Comparison of ENCODE assay signal across 13 cellular contexts in the genomic region with DNA sequence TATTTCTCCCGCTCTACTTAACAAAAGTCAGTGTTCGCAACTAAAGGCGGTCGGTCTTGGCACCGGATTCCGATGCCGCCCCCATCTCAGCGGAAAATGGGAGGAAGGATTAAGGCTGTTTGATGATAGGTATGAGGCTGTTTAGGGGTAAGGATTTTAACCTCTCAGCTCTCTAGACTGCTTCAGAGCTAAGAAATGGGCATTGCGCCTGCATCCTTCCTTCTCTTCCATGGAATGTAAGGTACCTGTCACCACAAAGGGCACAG. TPM values are rescaled to one million over a fixed set of nuclear protein-coding genes. Genes with fewer than 3 reads are reported as not detected.
A peak's percentile ranks its signal among the peaks of the same experiment; 100 is the strongest.
DNase-seq lines count a peak whose midpoint lies in the region; ATAC-seq and TF ChIP-seq lines count a peak whose summit lies in the region.
"Had no signal": no experiment of that assay in that cellular context is flagged by ENCODE, and none has a peak within 500 bp of the region (broad histone marks: within the 10 kb centered on the region; RNA-seq: fewer than 3 reads in every experiment).

No MANE protein-coding gene starts in this region.

- H3K9ac ChIP-seq in iPS-15b (ENCODE audit: low read depth, low read length) (peak overlapping the region; percentile 67), stomach smooth muscle (ENCODE audit: low read length in 2 of 2) (no peak overlapping the region)

- TF ChIP-seq CTCF in WTC11 (IDR thresholded peaks at IDR 0.05), result no peak

- H3K9me3 Mint-ChIP-seq in activated T-cell treated with anti-CD3 and anti-CD28 coated beads, Interleukin-2, amount 50 U/mL, for 24 hours, result no peaks in the 10 kb centered on the region
- H3K9me3 Mint-ChIP-seq in WTC11, result no peaks in the 10 kb centered on the region

- H3K4me1 Mint-ChIP-seq in activated T-cell treated with anti-CD3 and anti-CD28 coated beads, Interleukin-2, amount 50 U/mL, for 24 hours (ENCODE audit: low read depth), result peaks cover 16% of the 10 kb centered on the region
- H3K4me1 Mint-ChIP-seq in WTC11, result peaks cover 30% of the 10 kb centered on the region

- peaks cover 12% of the 10 kb centered on the region for H3K4me1 ChIP-seq in iPS-15b (ENCODE audit: control insufficient read depth, insufficient read depth, low read length)
- H3K4me1 ChIP-seq in stomach smooth muscle (ENCODE audit: control insufficient read depth, insufficient read depth, low read length), result peaks cover 10% of the 10 kb centered on the region
- H3K4me1 ChIP-seq: pancreas had no signal

- H3K4me3 ChIP-seq in iPS-15b (ENCODE audit: low read depth, low read length) (peak overlapping the region; percentile 60), stomach smooth muscle (ENCODE audit: low read length in 2 of 2) (peak overlapping the region; percentile 65 to 76)

- POLR2A ChIA-PET in WTC11 (lab: Charles Lee), result interaction anchor here (0.5 to 0.6 kb wide), 2 partner anchors 304 to 1083 kb away, joined by 4 to 5 read pairs; no protein-coding TSS in a partner anchor

- no peak overlapping the region for H3K27ac ChIP-seq in stomach smooth muscle (ENCODE audit: low read length)
- H3K27ac ChIP-seq: adrenal gland, pancreas, thyroid gland, VCaP had no signal

- ATAC-seq in WTC11 (peak; percentile 2), GM21390 (IDR thresholded peaks at IDR 0.05; ENCODE audit: unreplicated experiment) (no peak), GM19455 (IDR thresholded peaks at IDR 0.05; ENCODE audit: unreplicated experiment) (no peak)

- H3K4me3 Mint-ChIP-seq in activated T-cell treated with anti-CD3 and anti-CD28 coated beads, Interleukin-2, amount 50 U/mL, for 24 hours, result peak overlapping the region; percentile 73
- peak overlapping the region; percentile 64 for H3K4me3 Mint-ChIP-seq in WTC11

- H3K36me3 Mint-ChIP-seq in activated T-cell treated with anti-CD3 and anti-CD28 coated beads, Interleukin-2, amount 50 U/mL, for 24 hours (ENCODE audit: low read depth), result no peaks in the 10 kb centered on the region
- no peaks in the 10 kb centered on the region for H3K36me3 Mint-ChIP-seq in WTC11

- DNase-seq in activated T-cell treated with anti-CD3 and anti-CD28 coated beads, Interleukin-2, amount 50 U/mL, for 24 hours, result no peak
- DNase-seq in activated T-cell treated with anti-CD3 and anti-CD28 coated beads, Interleukin-2, amount 50 U/mL, for 48 hours, result no peak
- no peak for DNase-seq in WTC11 (ENCODE audit: low spot score)
- DNase-seq in NCI-H146 (lab: John Stamatoyannopoulos, UW), result no peak
- DNase-seq: adrenal gland, NCI-H1436, thyroid gland had no signal

- H3K27me3 ChIP-seq in iPS-15b (ENCODE audit: control insufficient read depth, insufficient read depth, low read length) (peaks cover 41% of the 10 kb centered on the region), stomach smooth muscle (ENCODE audit: control insufficient read depth in 1 of 2, insufficient read depth in 2 of 2, low read length in 2 of 2) (peaks cover 18 to 36% of the 10 kb centered on the region in 2 donors)

- H3K27me3 Mint-ChIP-seq in activated T-cell treated with anti-CD3 and anti-CD28 coated beads, Interleukin-2, amount 50 U/mL, for 24 hours, result peaks cover 56% of the 10 kb centered on the region
- peaks cover 52% of the 10 kb centered on the region for H3K27me3 Mint-ChIP-seq in WTC11 (ENCODE audit: low read depth)

- no peaks in the 10 kb centered on the region for H3K36me3 ChIP-seq in iPS-15b (ENCODE audit: control insufficient read depth, insufficient read depth, low read length)
- H3K36me3 ChIP-seq in stomach smooth muscle (ENCODE audit: control insufficient read depth in 2 of 2, insufficient read depth in 2 of 2, low read length in 2 of 2), result no peaks in the 10 kb centered on the region
- H3K36me3 ChIP-seq: adrenal gland, pancreas, thyroid gland had no signal

- H3K9me3 ChIP-seq in iPS-15b (ENCODE audit: control insufficient read depth, insufficient read depth, low read length), result no peaks in the 10 kb centered on the region
- H3K9me3 ChIP-seq in stomach smooth muscle (ENCODE audit: control insufficient read depth in 2 of 2, low read length in 2 of 2), result no peaks in the 10 kb centered on the region
- H3K9me3 ChIP-seq: adrenal gland, pancreas, thyroid gland had no signal

- CTCF ChIA-PET in WTC11 (lab: Charles Lee), result no interaction called here

- no peak overlapping the region for H3K27ac Mint-ChIP-seq in activated T-cell treated with anti-CD3 and anti-CD28 coated beads, Interleukin-2, amount 50 U/mL, for 24 hours
- H3K27ac Mint-ChIP-seq in WTC11, result no peak overlapping the region

TF ChIP-seq in WTC11, 78 proteins besides CTCF, POLR2A, EP300 and RAD21:
- no peak for TF ChIP-seq ZNF232 (CRISPR knock-in tag; IDR thresholded peaks at IDR 0.05)
- no peak for TF ChIP-seq ZNF281 (CRISPR knock-in tag; IDR thresholded peaks at IDR 0.05)
- TF ChIP-seq ZNF138 (CRISPR knock-in tag; conservative IDR thresholded peaks at IDR 0.05), result no peak
- TF ChIP-seq GABPB1 (CRISPR knock-in tag; IDR thresholded peaks at IDR 0.05), result no peak
- no peak for TF ChIP-seq TP53 (CRISPR knock-in tag; IDR thresholded peaks at IDR 0.05)
- no peak for TF ChIP-seq GTF2I (CRISPR knock-in tag; conservative IDR thresholded peaks at IDR 0.05)
- TF ChIP-seq, protein P1, sequence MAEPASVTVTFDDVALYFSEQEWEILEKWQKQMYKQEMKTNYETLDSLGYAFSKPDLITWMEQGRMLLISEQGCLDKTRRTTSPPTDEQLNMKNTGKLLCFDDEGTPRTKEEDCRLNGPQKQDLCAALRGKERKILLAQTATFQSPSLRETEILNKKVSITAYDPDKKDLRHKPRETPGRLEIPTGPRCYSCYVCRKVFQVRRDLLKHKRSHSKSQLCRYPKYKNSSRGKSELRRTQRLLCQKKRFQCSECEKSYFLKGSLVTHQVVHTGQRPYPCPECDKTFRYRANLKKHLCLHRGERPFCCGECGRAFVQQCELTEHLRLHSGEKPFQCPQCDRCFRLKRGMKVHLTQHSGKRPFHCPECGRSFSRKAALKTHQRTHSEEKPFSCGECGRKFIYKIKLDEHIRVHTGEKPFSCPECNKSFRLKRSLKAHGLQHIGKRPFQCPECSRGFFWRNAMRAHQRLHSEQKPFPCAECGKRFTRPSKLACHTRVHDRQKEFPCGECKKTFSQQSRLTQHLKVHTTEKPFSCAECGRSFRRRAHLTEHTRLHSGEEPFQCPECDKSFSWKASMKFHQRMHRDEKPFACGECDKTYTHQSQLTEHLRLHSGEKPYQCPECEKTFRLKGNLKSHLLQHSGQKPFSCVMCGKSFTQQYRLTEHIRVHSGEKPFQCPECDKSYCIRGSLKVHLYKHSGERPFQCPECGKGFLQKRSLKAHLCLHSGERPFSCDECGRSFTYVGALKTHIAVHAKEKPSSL (CRISPR knock-in tag; conservative IDR thresholded peaks at IDR 0.05), result no peak
- TF ChIP-seq TEAD1 (CRISPR knock-in tag; IDR thresholded peaks at IDR 0.05), result no peak
- no peak for TF ChIP-seq ATF1 (CRISPR knock-in tag; IDR thresholded peaks at IDR 0.05)

RNA-seq across cellular contexts. Expression of gene COCH, which starts 1.4 kb away (rescaled TPM):
- 9.4 to 10.6 TPM (median 10.2 TPM) in 3 replicates for total RNA-seq in WTC11 (2021)
